Comparison of ENCODE assay signal across 9 cellular contexts in genomic region chr6:147207351-147207750, GRCh38. TPM values are rescaled to one million over a fixed set of nuclear protein-coding genes. Genes with fewer than 3 reads are reported as not detected.
A peak's percentile ranks its signal among the peaks of the same experiment; 100 is the strongest.
DNase-seq lines count a peak whose midpoint lies in the region; ATAC-seq and TF ChIP-seq lines count a peak whose summit lies in the region.
"Had no signal": no experiment of that assay in that cellular context is flagged by ENCODE, and none has a peak within 500 bp of the region (broad histone marks: within the 10 kb centered on the region; RNA-seq: fewer than 3 reads in every experiment).

No MANE protein-coding gene starts in this region.

- no peak overlapping the region for H3K9ac ChIP-seq in IMR-90 (ENCODE audit: low read depth, low read length)
- H3K9ac ChIP-seq in skeletal muscle tissue (ENCODE audit: low read depth in 1 of 3, low read length in 3 of 3), result peak overlapping the region; percentile 58 to 71 (median 67)

- no TSS peak for BruUV-seq in IMR-90 (replicated peaks; lab: Mats Ljungman, UMichigan)

- H4K8ac ChIP-seq in IMR-90 (ENCODE audit: low read depth in 2 of 2, low read length in 2 of 2), result no peak overlapping the region

- in situ Hi-C loops in IMR-90 (cut with MboI; ENCODE audit: low sequenced_read_pairs) (loop anchor here (25.0 kb wide), 1 partner anchor 295 kb away; no protein-coding TSS in a partner anchor), SK-MEL-5 (cut with HindIII; ENCODE audit: low pct_unique_long_range_greater_than_20kb, low sequenced_read_pairs) (loop anchor here (25.0 kb wide), 1 partner anchor 295 kb away; no protein-coding TSS in a partner anchor)

- no peak for TF ChIP-seq POLR2A in IMR-90 (IDR thresholded peaks at IDR 0.05; ENCODE audit: low read depth, low read length)

- intact Hi-C loops in IMR-90 (cut with micrococcal nuclease), result loop anchor here (10.0 kb wide), 1 partner anchor 213 kb away; no protein-coding TSS in a partner anchor
- intact Hi-C loops in left lung (cut with DNase I), result no loop called here
- intact Hi-C loops in left colon (cut with DNase I, micrococcal nuclease), result no loop called here

- DNase-seq in IMR-90, result no peak
- peak; percentile 11 for DNase-seq in SK-MEL-5 (ENCODE audit: low read depth, low spot score)
- DNase-seq in fibroblast of peridontal ligament (ENCODE audit: extremely low read depth), result peak; percentile 59
- DNase-seq in left lung, result no peak
- DNase-seq in left colon, result no peak
- DNase-seq: activated T-cell treated with anti-CD3 and anti-CD28 coated beads, Interleukin-2, amount 50 U/mL, for 48 hours; NCI-H1930 had no signal

- H3K36me3 ChIP-seq in IMR-90 (ENCODE audit: control insufficient read depth, insufficient read depth, low read length) (peaks cover 3% of the 10 kb centered on the region; the same call in 1 of the 2 replicates), skeletal muscle tissue (ENCODE audit: control insufficient read depth in 3 of 3, insufficient read depth in 3 of 3, low read length in 3 of 3) (no peaks in the 10 kb centered on the region), left lung (no peaks in the 10 kb centered on the region)

- H3K4me1 ChIP-seq in IMR-90 (ENCODE audit: control insufficient read depth, insufficient read depth, low read length), result peaks cover 2% of the 10 kb centered on the region; the same call in 1 of the 2 replicates
- peaks cover 0 to 15% (median 8%) of the 10 kb centered on the region in 3 donors for H3K4me1 ChIP-seq in skeletal muscle tissue (ENCODE audit: control insufficient read depth in 3 of 3, insufficient read depth in 3 of 3, low read length in 3 of 3)
- H3K4me1 ChIP-seq in left lung, result peaks cover 5 to 34% of the 10 kb centered on the region in 2 donors

- dilution Hi-C loops in IMR-90 (cut with HindIII; ENCODE audit: low sequenced_read_pairs, unreplicated experiment), result no loop called here

- CTCF ChIA-PET in IMR-90 (lab: Yijun Ruan, JAX), result interaction anchor here (0.6 kb wide), 1 partner anchor 1300 kb away, joined by 3 read pairs; no protein-coding TSS in a partner anchor

- no peak overlapping the region for H2BK20ac ChIP-seq in IMR-90 (ENCODE audit: low read depth, low read length)

- H2AK9ac ChIP-seq in IMR-90 (replicated peaks; ENCODE audit: low read depth, low read length, poor library complexity), result no peak overlapping the region

- POLR2A ChIA-PET in IMR-90 (lab: Charles Lee; ENCODE audit: unreplicated experiment), result no interaction called here

- H2BK15ac ChIP-seq in IMR-90 (ENCODE audit: low read depth, low read length), result no peak overlapping the region

- H3K4me3 ChIP-seq in IMR-90 (ENCODE audit: insufficient read depth, low read depth, low read length), result no peak overlapping the region
- H3K4me3 ChIP-seq in skeletal muscle tissue (ENCODE audit: low read length in 3 of 3), result peak overlapping the region; percentile 4 to 65 (median 37)
- H3K4me3 ChIP-seq in left lung, result no peak overlapping the region

- H4K91ac ChIP-seq in IMR-90 (ENCODE audit: insufficient read depth, low read depth, low read length), result no peak overlapping the region

- H3K4me2 ChIP-seq in IMR-90 (ENCODE audit: low read depth, low read length), result peak overlapping the region; percentile 44; the same call in 1 of the 2 replicates

- peaks cover 2% of the 10 kb centered on the region; the same call in 1 of the 2 replicates for H3K9me1 ChIP-seq in IMR-90 (ENCODE audit: insufficient read depth, low read length)

- WGBS in IMR-90 (ENCODE audit: extremely low coverage in 2 of 2, insufficient read length in 1 of 2), 2 experiments, result no CpG with 5 or more reads among the region's 6 CpGs

- no peak for TF ChIP-seq RAD21 in IMR-90 (IDR thresholded peaks at IDR 0.05; ENCODE audit: low read length)

- H4K20me1 ChIP-seq in IMR-90 (ENCODE audit: insufficient read depth, low read length), result peaks cover 7% of the 10 kb centered on the region; the same call in 1 of the 2 replicates

- H3K27ac ChIP-seq in IMR-90 (ENCODE audit: insufficient read depth, low read length), result no peak overlapping the region
- H3K27ac ChIP-seq in skeletal muscle tissue (ENCODE audit: low read depth, low read length), result peak overlapping the region; percentile 75
- no peak overlapping the region for H3K27ac ChIP-seq in left lung

- H3K23ac ChIP-seq in IMR-90 (ENCODE audit: low read depth, low read length), result peak overlapping the region; percentile 11; the same call in 1 of the 2 replicates

- no peaks in the 10 kb centered on the region for H3K9me3 ChIP-seq in IMR-90 (ENCODE audit: control insufficient read depth, insufficient read depth, low read length)
- no peaks in the 10 kb centered on the region for H3K9me3 ChIP-seq in skeletal muscle tissue (ENCODE audit: control insufficient read depth in 3 of 3, low read length in 3 of 3)
- no peaks in the 10 kb centered on the region for H3K9me3 ChIP-seq in left lung

- no peak overlapping the region for H2AFZ ChIP-seq in IMR-90 (replicated peaks; ENCODE audit: low read length, poor library complexity)

- H3K79me1 ChIP-seq in IMR-90 (ENCODE audit: low read depth in 1 of 2, low read length in 2 of 2), result peaks cover 10 to 27% of the 10 kb centered on the region in 2 experiments; a peak in 3 of 4 replicates

- no peak overlapping the region for H3K18ac ChIP-seq in IMR-90 (ENCODE audit: low read depth, low read length)

- H3K4ac ChIP-seq in IMR-90 (ENCODE audit: low read depth, low read length), result no peak overlapping the region

- no peak overlapping the region for H2AK5ac ChIP-seq in IMR-90 (ENCODE audit: low read depth, low read length)

- no peak overlapping the region for H4K5ac ChIP-seq in IMR-90 (ENCODE audit: low read depth, low read length)

- no peak overlapping the region for H2BK5ac ChIP-seq in IMR-90 (ENCODE audit: low read depth, low read length, poor library complexity, severe bottlenecking)

- H3K14ac ChIP-seq in IMR-90 (replicated peaks; ENCODE audit: low read depth, low read length), result no peak overlapping the region

- H2BK120ac ChIP-seq in IMR-90 (ENCODE audit: low read depth, low read length), result no peak overlapping the region

- TF ChIP-seq CTCF in IMR-90 (conservative IDR thresholded peaks at IDR 0.05; ENCODE audit: low read depth, low read length) (no peak), left lung (IDR thresholded peaks at IDR 0.05) (no peak)

- ATAC-seq in IMR-90 (ENCODE audit: low read depth) (no peak), HG03571 (IDR thresholded peaks at IDR 0.05; ENCODE audit: unreplicated experiment) (no peak), left lung (no peak), left colon (no peak)

- H3K27me3 ChIP-seq in IMR-90 (ENCODE audit: control insufficient read depth, insufficient read depth, low read length), result no peaks in the 10 kb centered on the region
- H3K27me3 ChIP-seq in skeletal muscle tissue (ENCODE audit: control insufficient read depth in 3 of 3, insufficient read depth in 3 of 3, low read length in 3 of 3), result no peaks in the 10 kb centered on the region
- H3K27me3 ChIP-seq in left lung, result no peaks in the 10 kb centered on the region

- no peak overlapping the region for H3K56ac ChIP-seq in IMR-90 (ENCODE audit: extremely low read depth, insufficient read depth, low read length)

TF ChIP-seq in IMR-90, 13 proteins besides CTCF, POLR2A, EP300 and RAD21:
- no peak for TF ChIP-seq MXI1 (IDR thresholded peaks at IDR 0.05; ENCODE audit: borderline replicate concordance, low read depth, low read length)
- TF ChIP-seq BHLHE40 (IDR thresholded peaks at IDR 0.05; ENCODE audit: low read depth, low read length), result no peak
- no peak for TF ChIP-seq FOS (IDR thresholded peaks at IDR 0.05; ENCODE audit: low read depth, low read length)
- no peak for TF ChIP-seq MAFK (IDR thresholded peaks at IDR 0.05; ENCODE audit: low read depth, low read length)
- TF ChIP-seq RCOR1 (IDR thresholded peaks at IDR 0.05; ENCODE audit: insufficient replicate concordance, low read length), result no peak
- no peak for TF ChIP-seq RFX5 (IDR thresholded peaks at IDR 0.05; ENCODE audit: low read depth, low read length)
- TF ChIP-seq NFE2L2 (IDR thresholded peaks at IDR 0.05; ENCODE audit: low read depth, low read length), result no peak
- no peak for TF ChIP-seq SMC3 (IDR thresholded peaks at IDR 0.05; ENCODE audit: low read depth, low read length)
- no peak for TF ChIP-seq USF2 (IDR thresholded peaks at IDR 0.05; ENCODE audit: low read depth, low read length)
- TF ChIP-seq CHD1 (IDR thresholded peaks at IDR 0.05; ENCODE audit: low read depth, low read length), result no peak
TF ChIP-seq in IMR-90: peak in this region for 0.

RNA-seq across cellular contexts. Expression of gene STXBP5, which starts 3.1 kb away (rescaled TPM):
- total RNA-seq in IMR-90 (2012; rRNA removed) (46.4 and 48.0 TPM in 2 replicates), skeletal muscle tissue (14.6 TPM), left lung (10 to 100 TPM; 17.0 to 27.7 TPM), left colon (10 to 100 TPM; 58.0 to 86.1 TPM)
- polyA plus RNA-seq in IMR-90 (2012; rRNA removed), result 11.3 and 13.2 TPM in 2 replicates
- polyA plus RNA-seq in IMR-90 (2012; cell fraction: cytosol; rRNA removed), result 2.4 and 5.7 TPM in 2 replicates
- polyA plus RNA-seq in IMR-90 (2012; cell fraction: nucleus; rRNA removed; ENCODE audit: low replicate concordance), result 3.6 and 31.2 TPM in 2 replicates
- 24.1 and 39.9 TPM in 2 replicates for total RNA-seq in SK-MEL-5 (2014; rRNA removed; shearing (Covaris generic))
- 9.3 and 13.3 TPM in 2 replicates for polyA plus RNA-seq in SK-MEL-5 (2015; cell fraction: cytosol; rRNA removed)
- 25.3 and 28.3 TPM in 2 replicates for polyA plus RNA-seq in SK-MEL-5 (2015; cell fraction: nucleus; rRNA removed)

Comparison
In these comparisons a context has a peak if more than half of its experiments do, and no peak if none do; other contexts are left out.
1. DNase-seq: peak in SK-MEL-5 (single experiment) and fibroblast of peridontal ligament (single experiment); none in IMR-90 (single experiment), left lung (0 of 2) and left colon (0 of 2).
2. H3K4me3 ChIP-seq: peak in skeletal muscle tissue (3 of 3); none in IMR-90 (single experiment) and left lung (0 of 2).